Comparison of ENCODE assay signal across 16 cellular contexts in the genomic region with DNA sequence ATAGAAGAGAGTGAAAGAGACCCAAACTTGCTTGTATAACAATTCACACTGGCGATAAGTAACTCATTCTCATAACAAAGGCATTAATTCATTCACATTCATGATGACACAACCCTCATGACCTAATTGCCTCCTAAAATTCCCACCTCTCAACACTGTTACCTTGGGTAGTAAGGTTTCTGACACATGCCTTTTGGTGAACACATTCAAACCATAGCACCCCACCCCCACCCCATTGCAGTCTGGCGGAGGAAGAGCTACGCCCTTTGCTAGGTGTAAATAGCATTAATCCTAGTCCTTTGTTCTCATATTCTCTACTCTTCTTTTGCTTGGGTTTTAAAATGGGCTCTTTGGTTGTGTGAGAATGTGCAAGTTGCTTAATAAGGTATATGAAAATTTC.
A peak's percentile ranks its signal among the peaks of the same experiment; 100 is the strongest.
DNase-seq lines count a peak whose midpoint lies in the region; ATAC-seq and TF ChIP-seq lines count a peak whose summit lies in the region.
"Had no signal": no experiment of that assay in that cellular context is flagged by ENCODE, and none has a peak within 500 bp of the region (broad histone marks: within the 10 kb centered on the region; RNA-seq: fewer than 3 reads in every experiment).

No MANE protein-coding gene starts in this region.

- CTCF ChIA-PET in WTC11 (lab: Charles Lee), result interaction anchor here (0.6 kb wide), 1 partner anchor 138 kb away, joined by 3 read pairs; no protein-coding TSS in a partner anchor

- no peaks in the 10 kb centered on the region for H3K79me2 ChIP-seq in mesendoderm (ENCODE audit: control insufficient read depth, insufficient read depth, low read length)

- H3K9me3 Mint-ChIP-seq in WTC11, result peaks cover 7% of the 10 kb centered on the region
- no peaks in the 10 kb centered on the region for H3K9me3 Mint-ChIP-seq in stimulated activated effector memory CD8-positive, alpha-beta T cell treated with anti-CD3 and anti-CD28 coated beads, Interleukin-12 subunit alpha, Interleukin-12 subunit beta, amount 100 ng/mL, for 72 hours
- H3K9me3 Mint-ChIP-seq: CD14-positive monocyte; CD4-positive, alpha-beta memory T cell; H9 had no signal

- no peak overlapping the region for H2BK120ac ChIP-seq in mesendoderm (ENCODE audit: low read depth, low read length)

- no peak overlapping the region for H4K5ac ChIP-seq in mesendoderm (ENCODE audit: low read length)

- H3K18ac ChIP-seq in mesendoderm (ENCODE audit: low read length), result no peak overlapping the region

- H3K36me3 ChIP-seq in mesendoderm (ENCODE audit: control insufficient read depth, insufficient read depth, low read length), result no peaks in the 10 kb centered on the region
- H3K36me3 ChIP-seq: BLaER1 had no signal

- TF ChIP-seq CTCF in WTC11 (IDR thresholded peaks at IDR 0.05) (no peak), epithelial cell of esophagus (IDR thresholded peaks at IDR 0.05; ENCODE audit: insufficient read depth, low read depth, low read length, missing control alignments) (no peak)

- no peak overlapping the region for H2BK5ac ChIP-seq in mesendoderm (ENCODE audit: low read length)

- no peaks in the 10 kb centered on the region for H3K27me3 Mint-ChIP-seq in WTC11 (ENCODE audit: low read depth)

- H3K4ac ChIP-seq in mesendoderm (ENCODE audit: low read depth, low read length), result no peak overlapping the region

- H3K27ac Mint-ChIP-seq in WTC11, result no peak overlapping the region
- no peak overlapping the region for H3K27ac Mint-ChIP-seq in stimulated activated effector memory CD8-positive, alpha-beta T cell treated with anti-CD3 and anti-CD28 coated beads, Interleukin-12 subunit alpha, Interleukin-12 subunit beta, amount 100 ng/mL, for 72 hours
- H3K27ac Mint-ChIP-seq: CD14-positive monocyte; CD4-positive, alpha-beta memory T cell had no signal

- no peak overlapping the region for H3K56ac ChIP-seq in mesendoderm (ENCODE audit: low read length)

- ATAC-seq in WTC11, result peak; percentile 60
- no peak for ATAC-seq in stimulated activated effector memory CD8-positive, alpha-beta T cell treated with anti-CD3 and anti-CD28 coated beads, Interleukin-12 subunit alpha, Interleukin-12 subunit beta, amount 100 ng/mL, for 72 hours
- ATAC-seq: A549 had no signal

- no peak overlapping the region for H2AK5ac ChIP-seq in mesendoderm (ENCODE audit: low read length)

- no peak overlapping the region for H4K8ac ChIP-seq in mesendoderm (ENCODE audit: low read depth, low read length)

- POLR2A ChIA-PET in WTC11 (lab: Charles Lee), result interaction anchor here (0.5 kb wide), 1 partner anchor 58 kb away, joined by 3 read pairs; no protein-coding TSS in a partner anchor

- no peaks in the 10 kb centered on the region for H3K27me3 ChIP-seq in mesendoderm (ENCODE audit: insufficient read depth, low read length, poor library complexity)
- H3K27me3 ChIP-seq: BLaER1 had no signal

- H3K27ac ChIP-seq in mesendoderm (ENCODE audit: low read depth, low read length), result no peak overlapping the region
- H3K27ac ChIP-seq: 22Rv1, A549, BLaER1, GM23248 had no signal

- H2BK15ac ChIP-seq in mesendoderm (replicated peaks; ENCODE audit: low read depth), result no peak overlapping the region

- DNase-seq in ELF-1 (ENCODE audit: low read depth, low spot score) (peak; percentile 5), WTC11 (ENCODE audit: low spot score) (no peak), epithelial cell of esophagus (ENCODE audit: low read depth) (peak; percentile 17), mesendoderm (peak; percentile 57), kidney glomerular epithelial cell (lab: John Stamatoyannopoulos, UW) (no peak), GDM1 (lab: John Stamatoyannopoulos, UW) (no peak)
- DNase-seq in stimulated activated effector memory CD8-positive, alpha-beta T cell treated with anti-CD3 and anti-CD28 coated beads, Interleukin-12 subunit alpha, Interleukin-12 subunit beta, amount 100 ng/mL, for 72 hours (ENCODE audit: low spot score in 2 of 2), result no peak
- DNase-seq: Calu3; CD4-positive, alpha-beta memory T cell; DMS79 treated with DMSO at 0.1 percent for 48 hours; GM23248; H9 had no signal

- no CpG with 5 or more reads among the region's 3 CpGs for WGBS in mesendoderm (ENCODE audit: extremely low coverage, insufficient coverage, low lambda C conversion rate)

- no peak overlapping the region for H3K4me3 ChIP-seq in epithelial cell of esophagus (ENCODE audit: low read length)
- no peak overlapping the region for H3K4me3 ChIP-seq in mesendoderm (ENCODE audit: low read length)
- H3K4me3 ChIP-seq: A549, BLaER1, GM23248 had no signal

- H3K4me1 Mint-ChIP-seq in WTC11, result peaks cover 19% of the 10 kb centered on the region
- H3K4me1 Mint-ChIP-seq in stimulated activated effector memory CD8-positive, alpha-beta T cell treated with anti-CD3 and anti-CD28 coated beads, Interleukin-12 subunit alpha, Interleukin-12 subunit beta, amount 100 ng/mL, for 72 hours, result no peaks in the 10 kb centered on the region
- H3K4me1 Mint-ChIP-seq: CD14-positive monocyte; CD4-positive, alpha-beta memory T cell had no signal

- no peak overlapping the region for H3K9ac ChIP-seq in mesendoderm (ENCODE audit: low read length)
- H3K9ac ChIP-seq: BLaER1, GM23248 had no signal

- H3K4me3 Mint-ChIP-seq in WTC11, result no peak overlapping the region
- H3K4me3 Mint-ChIP-seq in stimulated activated effector memory CD8-positive, alpha-beta T cell treated with anti-CD3 and anti-CD28 coated beads, Interleukin-12 subunit alpha, Interleukin-12 subunit beta, amount 100 ng/mL, for 72 hours, result no peak overlapping the region
- H3K4me3 Mint-ChIP-seq: CD14-positive monocyte, H9 had no signal

- H3K36me3 Mint-ChIP-seq in WTC11, result no peaks in the 10 kb centered on the region
- H3K36me3 Mint-ChIP-seq in stimulated activated effector memory CD8-positive, alpha-beta T cell treated with anti-CD3 and anti-CD28 coated beads, Interleukin-12 subunit alpha, Interleukin-12 subunit beta, amount 100 ng/mL, for 72 hours, result no peaks in the 10 kb centered on the region
- H3K36me3 Mint-ChIP-seq: CD14-positive monocyte; CD4-positive, alpha-beta memory T cell had no signal

- no peaks in the 10 kb centered on the region for H3K79me1 ChIP-seq in mesendoderm (ENCODE audit: low read length)

- no peak overlapping the region for H3K4me2 ChIP-seq in mesendoderm (ENCODE audit: low read length)
- H3K4me2 ChIP-seq: A549, BLaER1 had no signal

- no peak overlapping the region for H3K23ac ChIP-seq in mesendoderm (ENCODE audit: low read length)

- H3K4me1 ChIP-seq in mesendoderm (ENCODE audit: control insufficient read depth, low read depth, low read length), result no peaks in the 10 kb centered on the region
- H3K4me1 ChIP-seq: A549, BLaER1 had no signal

TF ChIP-seq in WTC11, 78 proteins besides CTCF, POLR2A, EP300 and RAD21:
- TF ChIP-seq ZNF219 (CRISPR knock-in tag; IDR thresholded peaks at IDR 0.05; ENCODE audit: borderline replicate concordance) (no peak), ATF1 (CRISPR knock-in tag; IDR thresholded peaks at IDR 0.05) (no peak), NR2C2 (CRISPR knock-in tag; IDR thresholded peaks at IDR 0.05) (no peak), PRDM15 (CRISPR knock-in tag; IDR thresholded peaks at IDR 0.05) (no peak), PRRX2 (CRISPR knock-in tag; IDR thresholded peaks at IDR 0.05) (no peak), IRF2 (CRISPR knock-in tag; IDR thresholded peaks at IDR 0.05; ENCODE audit: borderline replicate concordance, low read depth) (no peak), ZBTB21 (CRISPR knock-in tag; IDR thresholded peaks at IDR 0.05; ENCODE audit: borderline replicate concordance) (no peak)
- TF ChIP-seq, protein P1, sequence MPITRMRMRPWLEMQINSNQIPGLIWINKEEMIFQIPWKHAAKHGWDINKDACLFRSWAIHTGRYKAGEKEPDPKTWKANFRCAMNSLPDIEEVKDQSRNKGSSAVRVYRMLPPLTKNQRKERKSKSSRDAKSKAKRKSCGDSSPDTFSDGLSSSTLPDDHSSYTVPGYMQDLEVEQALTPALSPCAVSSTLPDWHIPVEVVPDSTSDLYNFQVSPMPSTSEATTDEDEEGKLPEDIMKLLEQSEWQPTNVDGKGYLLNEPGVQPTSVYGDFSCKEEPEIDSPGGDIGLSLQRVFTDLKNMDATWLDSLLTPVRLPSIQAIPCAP (CRISPR knock-in tag; IDR thresholded peaks at IDR 0.05), result no peak
- TF ChIP-seq, protein P2, sequence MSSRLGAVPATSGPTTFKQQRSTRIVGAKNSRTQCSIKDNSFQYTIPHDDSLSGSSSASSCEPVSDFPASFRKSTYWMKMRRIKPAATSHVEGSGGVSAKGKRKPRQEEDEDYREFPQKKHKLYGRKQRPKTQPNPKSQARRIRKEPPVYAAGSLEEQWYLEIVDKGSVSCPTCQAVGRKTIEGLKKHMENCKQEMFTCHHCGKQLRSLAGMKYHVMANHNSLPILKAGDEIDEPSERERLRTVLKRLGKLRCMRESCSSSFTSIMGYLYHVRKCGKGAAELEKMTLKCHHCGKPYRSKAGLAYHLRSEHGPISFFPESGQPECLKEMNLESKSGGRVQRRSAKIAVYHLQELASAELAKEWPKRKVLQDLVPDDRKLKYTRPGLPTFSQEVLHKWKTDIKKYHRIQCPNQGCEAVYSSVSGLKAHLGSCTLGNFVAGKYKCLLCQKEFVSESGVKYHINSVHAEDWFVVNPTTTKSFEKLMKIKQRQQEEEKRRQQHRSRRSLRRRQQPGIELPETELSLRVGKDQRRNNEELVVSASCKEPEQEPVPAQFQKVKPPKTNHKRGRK (CRISPR knock-in tag; IDR thresholded peaks at IDR 0.05; ENCODE audit: borderline replicate concordance), result no peak

Comparison
In these comparisons a context has a peak if more than half of its experiments do, and no peak if none do; other contexts are left out.
1. DNase-seq: peak in ELF-1 (single experiment), epithelial cell of esophagus (single experiment) and mesendoderm (single experiment); none in WTC11 (single experiment), kidney glomerular epithelial cell (single experiment), GDM1 (single experiment) and stimulated activated effector memory CD8-positive, alpha-beta T cell treated with anti-CD3 and anti-CD28 coated beads, Interleukin-12 subunit alpha, Interleukin-12 subunit beta, amount 100 ng/mL, for 72 hours (0 of 2).